ENCODE assay signal across 8 cellular contexts in genomic region chr3:50340404-50341329, GRCh38. TPM values are rescaled to one million over a fixed set of nuclear protein-coding genes. Genes with fewer than 3 reads are reported as not detected.
A peak's percentile ranks its signal among the peaks of the same experiment; 100 is the strongest.
DNase-seq lines count a peak whose midpoint lies in the region; ATAC-seq lines count a peak whose summit lies in the region.

TSS of gene RASSF1 (minus strand) at chr3:50340836. CDS start at chr3:50340805, 31 bp downstream.

- H3K27ac Mint-ChIP-seq in dendritic cell treated with granulocyte-macrophage colony-stimulating factor and Interleukin-4, amounts not matched to agents 40 ng/mL and 50 ng/mL, for 4 days: peak within 1 kb of the TSS; percentile 96

- peak; percentile 20 for ATAC-seq in HG03432 (IDR thresholded peaks at IDR 0.05; ENCODE audit: unreplicated experiment)
- ATAC-seq in HG03520 (IDR thresholded peaks at IDR 0.05; ENCODE audit: unreplicated experiment): no peak
- no peak for ATAC-seq in HG02981 (IDR thresholded peaks at IDR 0.05; ENCODE audit: unreplicated experiment)

- peaks cover 69% of the 10 kb centered on the region for H3K4me1 Mint-ChIP-seq in dendritic cell treated with granulocyte-macrophage colony-stimulating factor and Interleukin-4, amounts not matched to agents 40 ng/mL and 50 ng/mL, for 4 days (ENCODE audit: low read depth)

- DNase-seq in CD1c-positive myeloid dendritic cell (ENCODE audit: extremely low spot score) (peak; percentile 87), lung microvascular endothelial cell (ENCODE audit: low read depth in 2 of 2) (peak in 1 of 2 donors; percentile 43)
- DNase-seq in activated CD4-positive, CD25-positive, alpha-beta regulatory T cell (lab: John Stamatoyannopoulos, UW): peak; percentile 23 to 43 (median 32)
- DNase-seq in stimulated activated CD8-positive, alpha-beta memory T cell treated with anti-CD3 and anti-CD28 coated beads, Interleukin-7, amount 100 ng/mL, for 48 hours (ENCODE audit: extremely low read depth in 1 of 2, low read depth in 1 of 2): peak; percentile 67 to 71

- no peaks in the 10 kb centered on the region for H3K9me3 Mint-ChIP-seq in dendritic cell treated with granulocyte-macrophage colony-stimulating factor and Interleukin-4, amounts not matched to agents 40 ng/mL and 50 ng/mL, for 4 days

- H3K36me3 Mint-ChIP-seq in dendritic cell treated with granulocyte-macrophage colony-stimulating factor and Interleukin-4, amounts not matched to agents 40 ng/mL and 50 ng/mL, for 4 days (ENCODE audit: low read depth): peaks cover 49% of the 10 kb centered on the region

- H3K4me3 Mint-ChIP-seq in dendritic cell treated with granulocyte-macrophage colony-stimulating factor and Interleukin-4, amounts not matched to agents 40 ng/mL and 50 ng/mL, for 4 days: peak within 1 kb of the TSS; percentile 78

- intact Hi-C loops in dendritic cell treated with granulocyte-macrophage colony-stimulating factor and Interleukin-4, amounts not matched to agents 40 ng/mL and 50 ng/mL, for 4 days (cut with micrococcal nuclease): no loop called here

- H3K27me3 Mint-ChIP-seq in dendritic cell treated with granulocyte-macrophage colony-stimulating factor and Interleukin-4, amounts not matched to agents 40 ng/mL and 50 ng/mL, for 4 days: no peaks in the 10 kb centered on the region

RNA-seq across cellular contexts. Expression of gene RASSF1, which starts in this region (rescaled TPM):
- total RNA-seq in lung microvascular endothelial cell: 12.0 and 20.6 TPM in 2 replicates
